8 cellular contexts compared by ENCODE assay signal in the genomic region with DNA sequence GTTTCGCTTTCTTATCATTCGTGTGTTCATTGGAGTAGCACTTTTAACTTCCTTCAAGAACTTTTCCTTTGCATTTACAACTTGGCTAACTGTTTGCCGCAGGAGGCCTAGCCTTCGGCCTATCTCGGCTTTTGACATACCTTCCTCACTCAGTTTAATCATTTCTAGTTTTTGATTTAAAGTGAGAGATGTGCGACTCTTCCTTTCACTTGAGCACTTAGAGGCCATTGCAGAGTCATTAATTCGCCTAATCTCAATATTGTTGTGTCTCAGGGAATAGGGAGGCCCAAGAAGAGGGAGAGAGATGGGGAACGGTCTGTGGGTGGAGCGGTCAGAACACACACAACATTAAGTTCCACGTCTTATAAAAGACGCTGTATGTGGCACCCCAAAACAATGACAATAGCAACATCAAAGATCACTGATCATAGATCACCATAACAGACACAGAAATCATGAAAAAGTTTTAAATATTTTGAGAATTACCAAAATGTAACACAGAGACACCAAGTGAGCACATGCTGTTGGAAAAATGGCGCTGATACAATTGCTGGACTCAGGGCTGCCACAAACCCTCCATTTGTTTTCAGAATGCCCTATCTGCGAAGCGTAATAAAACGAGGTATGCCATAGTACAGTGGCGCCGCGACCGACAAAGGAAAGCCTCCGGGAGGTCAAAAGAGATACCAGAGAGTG. TPM values are rescaled to one million over a fixed set of nuclear protein-coding genes. Genes with fewer than 3 reads are reported as not detected.
A peak's percentile ranks its signal among the peaks of the same experiment; 100 is the strongest.
DNase-seq lines count a peak whose midpoint lies in the region; ATAC-seq lines count a peak whose summit lies in the region.

No MANE protein-coding gene starts in this region.

- H3K9me3 ChIP-seq in iPS-18a (ENCODE audit: control insufficient read depth, low read depth, low read length) = peaks cover 3% of the 10 kb centered on the region
- H3K9me3 ChIP-seq in stomach smooth muscle (ENCODE audit: control insufficient read depth in 2 of 2, low read length in 2 of 2) = no peaks in the 10 kb centered on the region

- DNase-seq in activated CD4-positive, alpha-beta T cell treated with anti-CD3 and anti-CD28 coated beads, Interleukin-2, amount 10 ng/mL, durations not matched to agents 7 days and 5 days = no peak
- no peak for DNase-seq in activated CD4-positive, alpha-beta T cell treated with anti-CD3 and anti-CD28 coated beads for 48 hours
- no peak for DNase-seq in activated CD4-positive, alpha-beta memory T cell treated with anti-CD3 and anti-CD28 coated beads for 36 hours
- DNase-seq in AG20443 (ENCODE audit: low spot score) (no peak), Ammon's horn (ENCODE audit: low spot score) (no peak)

- H3K9ac ChIP-seq in iPS-18a (ENCODE audit: low read length) (peak overlapping the region; percentile 92), stomach smooth muscle (ENCODE audit: low read length in 2 of 2) (peak overlapping the region; percentile 83 to 92)

- peaks cover 4% of the 10 kb centered on the region for H3K9me3 Mint-ChIP-seq in activated CD4-positive, alpha-beta T cell treated with anti-CD3 and anti-CD28 coated beads, Interleukin-2, amount 10 ng/mL, durations not matched to agents 7 days and 5 days
- peaks cover 6% of the 10 kb centered on the region for H3K9me3 Mint-ChIP-seq in activated CD4-positive, alpha-beta memory T cell treated with anti-CD3 and anti-CD28 coated beads for 36 hours

- intact Hi-C loops in activated CD4-positive, alpha-beta memory T cell treated with anti-CD3 and anti-CD28 coated beads for 36 hours (cut with micrococcal nuclease) = loop anchor here (1.0 to 10.0 kb wide), 3 partner anchors 147 to 765 kb away; a partner anchor contains a TSS

- peak overlapping the region; percentile 100 for H3K27ac Mint-ChIP-seq in activated CD4-positive, alpha-beta T cell treated with anti-CD3 and anti-CD28 coated beads, Interleukin-2, amount 10 ng/mL, durations not matched to agents 7 days and 5 days
- peak overlapping the region; percentile 97 for H3K27ac Mint-ChIP-seq in activated CD4-positive, alpha-beta memory T cell treated with anti-CD3 and anti-CD28 coated beads for 36 hours

- H3K4me3 ChIP-seq in iPS-18a (ENCODE audit: low read length) = peak overlapping the region; percentile 88
- peak overlapping the region; percentile 81 to 95 for H3K4me3 ChIP-seq in stomach smooth muscle (ENCODE audit: low read length in 2 of 2)

- H3K27me3 Mint-ChIP-seq in activated CD4-positive, alpha-beta T cell treated with anti-CD3 and anti-CD28 coated beads, Interleukin-2, amount 10 ng/mL, durations not matched to agents 7 days and 5 days = no peaks in the 10 kb centered on the region
- no peaks in the 10 kb centered on the region for H3K27me3 Mint-ChIP-seq in activated CD4-positive, alpha-beta memory T cell treated with anti-CD3 and anti-CD28 coated beads for 36 hours

- peaks cover 5% of the 10 kb centered on the region for H3K4me1 ChIP-seq in iPS-18a (ENCODE audit: control insufficient read depth, low read depth, low read length)
- peaks cover 8% of the 10 kb centered on the region for H3K4me1 ChIP-seq in stomach smooth muscle (ENCODE audit: control insufficient read depth, insufficient read depth, low read length)

- CTCF ChIA-PET in activated CD4-positive, alpha-beta T cell treated with anti-CD3 and anti-CD28 coated beads, Interleukin-2, amount 10 ng/mL, durations not matched to agents 7 days and 5 days (lab: Charles Lee) = interaction anchor here (1.4 to 1.5 kb wide), 2 partner anchors 11 to 718 kb away, joined by 3 to 8 read pairs; a partner anchor contains a TSS
- CTCF ChIA-PET in activated CD4-positive, alpha-beta memory T cell treated with anti-CD3 and anti-CD28 coated beads for 36 hours (lab: Charles Lee) = interaction anchor here (0.6 kb wide), 1 partner anchor 15 kb away, joined by 3 read pairs; no protein-coding TSS in a partner anchor

- H3K27ac ChIP-seq in iPS-18a (ENCODE audit: low read length) (peak overlapping the region; percentile 50), stomach smooth muscle (ENCODE audit: low read length) (peak overlapping the region; percentile 93)

- peaks cover 68% of the 10 kb centered on the region for H3K4me1 Mint-ChIP-seq in activated CD4-positive, alpha-beta T cell treated with anti-CD3 and anti-CD28 coated beads, Interleukin-2, amount 10 ng/mL, durations not matched to agents 7 days and 5 days
- H3K4me1 Mint-ChIP-seq in activated CD4-positive, alpha-beta memory T cell treated with anti-CD3 and anti-CD28 coated beads for 36 hours (ENCODE audit: low read depth) = peaks cover 63% of the 10 kb centered on the region

- H3K4me3 Mint-ChIP-seq in activated CD4-positive, alpha-beta T cell treated with anti-CD3 and anti-CD28 coated beads, Interleukin-2, amount 10 ng/mL, durations not matched to agents 7 days and 5 days = peak overlapping the region; percentile 99
- H3K4me3 Mint-ChIP-seq in activated CD4-positive, alpha-beta memory T cell treated with anti-CD3 and anti-CD28 coated beads for 36 hours = peak overlapping the region; percentile 97

- POLR2A ChIA-PET in activated CD4-positive, alpha-beta T cell treated with anti-CD3 and anti-CD28 coated beads, Interleukin-2, amount 10 ng/mL, durations not matched to agents 7 days and 5 days (lab: Charles Lee) = no interaction called here
- POLR2A ChIA-PET in activated CD4-positive, alpha-beta memory T cell treated with anti-CD3 and anti-CD28 coated beads for 36 hours (lab: Charles Lee) = interaction anchor here (1.0 kb wide), 1 partner anchor 148 kb away, joined by 4 read pairs; no protein-coding TSS in a partner anchor

- H3K36me3 ChIP-seq in iPS-18a (ENCODE audit: control insufficient read depth, low read depth, low read length) (peaks cover 17% of the 10 kb centered on the region), stomach smooth muscle (ENCODE audit: control insufficient read depth in 2 of 2, insufficient read depth in 2 of 2, low read length in 2 of 2) (peaks cover 3% of the 10 kb centered on the region in 2 donors)

- H3K27me3 ChIP-seq in iPS-18a (ENCODE audit: control insufficient read depth, insufficient read depth, low read length) = no peaks in the 10 kb centered on the region
- H3K27me3 ChIP-seq in stomach smooth muscle (ENCODE audit: control insufficient read depth in 1 of 2, insufficient read depth in 2 of 2, low read length in 2 of 2) = no peaks in the 10 kb centered on the region

- ATAC-seq in HG03280 (IDR thresholded peaks at IDR 0.05; ENCODE audit: unreplicated experiment) = no peak

- H3K36me3 Mint-ChIP-seq in activated CD4-positive, alpha-beta T cell treated with anti-CD3 and anti-CD28 coated beads, Interleukin-2, amount 10 ng/mL, durations not matched to agents 7 days and 5 days (ENCODE audit: low read depth) = peaks cover 56% of the 10 kb centered on the region
- H3K36me3 Mint-ChIP-seq in activated CD4-positive, alpha-beta memory T cell treated with anti-CD3 and anti-CD28 coated beads for 36 hours = peaks cover 42% of the 10 kb centered on the region

RNA-seq across cellular contexts. Expression of a gene that starts 0.6 kb away (rescaled TPM):
- total RNA-seq in activated CD4-positive, alpha-beta T cell treated with anti-CD3 and anti-CD28 coated beads, Interleukin-2, amount 10 ng/mL, durations not matched to agents 7 days and 5 days = 10 to 100 TPM in 1 of 2 experiments, 1 to 10 TPM in 1; 8.7 to 10.4 TPM
- 1 to 10 TPM; 5.8 to 7.2 TPM for total RNA-seq in activated CD4-positive, alpha-beta memory T cell treated with anti-CD3 and anti-CD28 coated beads for 36 hours

RNA-seq across cellular contexts. Expression of a gene that starts 0.7 kb away (rescaled TPM):
- 10 to 100 TPM; 68.1 to 76.4 TPM for total RNA-seq in activated CD4-positive, alpha-beta T cell treated with anti-CD3 and anti-CD28 coated beads, Interleukin-2, amount 10 ng/mL, durations not matched to agents 7 days and 5 days
- 10 to 100 TPM; 51.7 to 55.7 TPM for total RNA-seq in activated CD4-positive, alpha-beta memory T cell treated with anti-CD3 and anti-CD28 coated beads for 36 hours

RNA-seq across cellular contexts. Expression of a gene that starts 10.3 kb away (rescaled TPM):
- not detected for total RNA-seq in activated CD4-positive, alpha-beta T cell treated with anti-CD3 and anti-CD28 coated beads, Interleukin-2, amount 10 ng/mL, durations not matched to agents 7 days and 5 days
- not detected for total RNA-seq in activated CD4-positive, alpha-beta memory T cell treated with anti-CD3 and anti-CD28 coated beads for 36 hours

RNA-seq across cellular contexts. Expression of a gene that starts 23.8 kb away (rescaled TPM):
- total RNA-seq in activated CD4-positive, alpha-beta T cell treated with anti-CD3 and anti-CD28 coated beads, Interleukin-2, amount 10 ng/mL, durations not matched to agents 7 days and 5 days = not detected
- not detected for total RNA-seq in activated CD4-positive, alpha-beta memory T cell treated with anti-CD3 and anti-CD28 coated beads for 36 hours

RNA-seq across cellular contexts. Expression of a gene that starts 29.6 kb away (rescaled TPM):
- not detected for total RNA-seq in activated CD4-positive, alpha-beta T cell treated with anti-CD3 and anti-CD28 coated beads, Interleukin-2, amount 10 ng/mL, durations not matched to agents 7 days and 5 days
- total RNA-seq in activated CD4-positive, alpha-beta memory T cell treated with anti-CD3 and anti-CD28 coated beads for 36 hours = not detected
